ENCODE assay signal across 18 cellular contexts in the genomic region with DNA sequence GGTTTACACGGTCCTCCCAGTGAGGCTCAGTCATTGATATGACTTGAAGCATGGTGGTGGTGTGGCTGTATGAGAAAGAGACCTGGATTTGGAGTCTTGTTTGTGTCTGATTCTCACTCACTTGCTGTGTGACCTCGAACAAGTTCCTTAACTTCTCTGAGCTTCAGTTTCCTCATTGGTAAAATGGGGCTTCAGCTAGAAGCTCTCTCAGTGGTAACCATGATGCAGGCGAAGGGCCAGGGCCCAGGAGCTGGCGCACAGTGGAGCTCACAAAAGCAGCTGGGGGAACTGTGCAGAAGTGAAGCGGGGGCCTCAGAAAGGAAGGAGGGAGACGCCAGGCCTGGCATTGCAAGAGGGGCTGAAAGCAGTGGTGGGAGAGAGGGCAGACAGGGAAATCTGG.
DNase-seq lines count a peak whose midpoint lies in the region; ATAC-seq and TF ChIP-seq lines count a peak whose summit lies in the region.
"Had no signal": no experiment of that assay in that cellular context is flagged by ENCODE, and none has a peak within 500 bp of the region (broad histone marks: within the 10 kb centered on the region; RNA-seq: fewer than 3 reads in every experiment).

No MANE protein-coding gene starts in this region.

- no peaks in the 10 kb centered on the region for H3K36me3 Mint-ChIP-seq in activated T-cell treated with anti-CD3 and anti-CD28 coated beads, Interleukin-2, amount 50 U/mL, for 72 hours (ENCODE audit: insufficient read depth in 2 of 2)
- H3K36me3 Mint-ChIP-seq in activated T-helper 2 cell treated with anti-CD3 and anti-CD28 coated beads, Interferon-gamma antibody, Interleukin-2, Interleukin-4, amounts not matched to agents 10 μg/mL and 5 μg/mL and 100 μg/mL, durations not matched to agents 14 hours and 24 hours and 36 hours (ENCODE audit: low read depth), result no peaks in the 10 kb centered on the region
- no peaks in the 10 kb centered on the region for H3K36me3 Mint-ChIP-seq in neural progenitor cell

- H3K27ac ChIP-seq in KOPT-K1 (ENCODE audit: low read depth, low read length, poor library complexity, severe bottlenecking) (peak overlapping the region; percentile 99), neural progenitor cell (no peak overlapping the region)
- H3K27ac ChIP-seq: right atrium auricular region had no signal

- H3K9me3 ChIP-seq in KOPT-K1 (ENCODE audit: insufficient read depth, low read length, poor library complexity, severe bottlenecking) (no peaks in the 10 kb centered on the region), neural progenitor cell (ENCODE audit: low read depth) (no peaks in the 10 kb centered on the region)
- H3K9me3 ChIP-seq: right atrium auricular region had no signal

- H3K9ac ChIP-seq in neural progenitor cell, result no peak overlapping the region

- peak overlapping the region; percentile 42 to 81 for H3K4me3 Mint-ChIP-seq in activated T-cell treated with anti-CD3 and anti-CD28 coated beads, Interleukin-2, amount 50 U/mL, for 72 hours
- H3K4me3 Mint-ChIP-seq in activated T-helper 2 cell treated with anti-CD3 and anti-CD28 coated beads, Interferon-gamma antibody, Interleukin-2, Interleukin-4, amounts not matched to agents 10 μg/mL and 5 μg/mL and 100 μg/mL, durations not matched to agents 14 hours and 24 hours and 36 hours (ENCODE audit: low read depth), result no peak overlapping the region
- H3K4me3 Mint-ChIP-seq in neural progenitor cell, result no peak overlapping the region

- DNase-seq in activated T-cell treated with anti-CD3 and anti-CD28 coated beads, Interleukin-2, amount 50 U/mL, for 72 hours, result no peak
- DNase-seq in activated T-cell treated with anti-CD3 and anti-CD28 coated beads, Interleukin-2, amount 50 U/mL, for 1 hour, result no peak
- no peak for DNase-seq in activated T-helper 2 cell treated with anti-CD3 and anti-CD28 coated beads, Interferon-gamma antibody, Interleukin-2, Interleukin-4, amounts not matched to agents 10 μg/mL and 5 μg/mL and 100 μg/mL, durations not matched to agents 14 hours and 24 hours and 36 hours (ENCODE audit: low spot score)
- no peak for DNase-seq in neural progenitor cell (ENCODE audit: low spot score)
- no peak for DNase-seq in NCI-H345 (lab: John Stamatoyannopoulos, UW)
- no peak for DNase-seq in activated gamma-delta T cell (lab: John Stamatoyannopoulos, UW)
- DNase-seq: ACHN; activated CD4-positive, CD25-positive, alpha-beta regulatory T cell treated with anti-CD3 and anti-CD28 coated beads, Interleukin-2, amount 50 U/mL, for 72 hours; cortex of kidney; EL; erythroblast; KBM-7; NCI-H1092; NCI-H748 treated with DMSO at 0.1 percent for 48 hours; substantia nigra had no signal

- H3K27me3 Mint-ChIP-seq in activated T-cell treated with anti-CD3 and anti-CD28 coated beads, Interleukin-2, amount 50 U/mL, for 72 hours (ENCODE audit: low read depth), result no peaks in the 10 kb centered on the region
- H3K27me3 Mint-ChIP-seq in activated T-helper 2 cell treated with anti-CD3 and anti-CD28 coated beads, Interferon-gamma antibody, Interleukin-2, Interleukin-4, amounts not matched to agents 10 μg/mL and 5 μg/mL and 100 μg/mL, durations not matched to agents 14 hours and 24 hours and 36 hours (ENCODE audit: low read depth), result no peaks in the 10 kb centered on the region
- peaks cover 9% of the 10 kb centered on the region for H3K27me3 Mint-ChIP-seq in neural progenitor cell (ENCODE audit: insufficient read depth, low read depth)

- no peak for ATAC-seq in activated T-cell treated with anti-CD3 and anti-CD28 coated beads, Interleukin-2, amount 50 U/mL, for 72 hours (replicated peaks in 1 of 2)
- ATAC-seq in GM21529 (IDR thresholded peaks at IDR 0.05; ENCODE audit: unreplicated experiment), result no peak

- no peak for TF ChIP-seq CTCF in neural progenitor cell (IDR thresholded peaks at IDR 0.05)

- H3K79me2 ChIP-seq in neural progenitor cell (ENCODE audit: low read depth), result no peaks in the 10 kb centered on the region

- H3K36me3 ChIP-seq in KOPT-K1 (ENCODE audit: insufficient read depth, low read length), result no peaks in the 10 kb centered on the region
- H3K36me3 ChIP-seq in neural progenitor cell, result no peaks in the 10 kb centered on the region
- H3K36me3 ChIP-seq: right atrium auricular region had no signal

- no peak overlapping the region for H3K4me2 ChIP-seq in neural progenitor cell

- no peaks in the 10 kb centered on the region for H3K9me3 Mint-ChIP-seq in activated T-cell treated with anti-CD3 and anti-CD28 coated beads, Interleukin-2, amount 50 U/mL, for 72 hours
- H3K9me3 Mint-ChIP-seq in activated T-helper 2 cell treated with anti-CD3 and anti-CD28 coated beads, Interferon-gamma antibody, Interleukin-2, Interleukin-4, amounts not matched to agents 10 μg/mL and 5 μg/mL and 100 μg/mL, durations not matched to agents 14 hours and 24 hours and 36 hours, result no peaks in the 10 kb centered on the region
- peaks cover 4% of the 10 kb centered on the region for H3K9me3 Mint-ChIP-seq in neural progenitor cell

- H3K4me1 ChIP-seq in neural progenitor cell, result peaks cover 10% of the 10 kb centered on the region

- intact Hi-C loops in activated T-helper 2 cell treated with anti-CD3 and anti-CD28 coated beads, Interferon-gamma antibody, Interleukin-2, Interleukin-4, amounts not matched to agents 10 μg/mL and 5 μg/mL and 100 μg/mL, durations not matched to agents 14 hours and 24 hours and 36 hours (cut with micrococcal nuclease), result no loop called here

- H3K4me3 ChIP-seq in neural progenitor cell, result no peak overlapping the region
- H3K4me3 ChIP-seq: right atrium auricular region had no signal

- H4K20me1 ChIP-seq in neural progenitor cell (ENCODE audit: low read depth), result no peaks in the 10 kb centered on the region

- H3K27ac Mint-ChIP-seq in activated T-cell treated with anti-CD3 and anti-CD28 coated beads, Interleukin-2, amount 50 U/mL, for 72 hours, result peak overlapping the region; percentile 89
- peak overlapping the region; percentile 96 for H3K27ac Mint-ChIP-seq in activated T-helper 2 cell treated with anti-CD3 and anti-CD28 coated beads, Interferon-gamma antibody, Interleukin-2, Interleukin-4, amounts not matched to agents 10 μg/mL and 5 μg/mL and 100 μg/mL, durations not matched to agents 14 hours and 24 hours and 36 hours
- H3K27ac Mint-ChIP-seq in neural progenitor cell, result peak overlapping the region; percentile 71

- H3F3A ChIP-seq in neural progenitor cell (ENCODE audit: low read depth), result peaks cover 5% of the 10 kb centered on the region

- H3K4me1 Mint-ChIP-seq in activated T-cell treated with anti-CD3 and anti-CD28 coated beads, Interleukin-2, amount 50 U/mL, for 72 hours (ENCODE audit: low read depth), result peaks cover 50% of the 10 kb centered on the region
- H3K4me1 Mint-ChIP-seq in activated T-helper 2 cell treated with anti-CD3 and anti-CD28 coated beads, Interferon-gamma antibody, Interleukin-2, Interleukin-4, amounts not matched to agents 10 μg/mL and 5 μg/mL and 100 μg/mL, durations not matched to agents 14 hours and 24 hours and 36 hours (ENCODE audit: low read depth), result peaks cover 63% of the 10 kb centered on the region
- peaks cover 26% of the 10 kb centered on the region for H3K4me1 Mint-ChIP-seq in neural progenitor cell

- H3K27me3 ChIP-seq in neural progenitor cell, result no peaks in the 10 kb centered on the region
- H3K27me3 ChIP-seq: right atrium auricular region had no signal

- H2AFZ ChIP-seq in neural progenitor cell (replicated peaks), result no peak overlapping the region

Comparison
In these comparisons a context has a peak if more than half of its experiments do, and no peak if none do; other contexts are left out.
1. H3K4me3 Mint-ChIP-seq: peak in activated T-cell treated with anti-CD3 and anti-CD28 coated beads, Interleukin-2, amount 50 U/mL, for 72 hours (2 of 2); none in activated T-helper 2 cell treated with anti-CD3 and anti-CD28 coated beads, Interferon-gamma antibody, Interleukin-2, Interleukin-4, amounts not matched to agents 10 μg/mL and 5 μg/mL and 100 μg/mL, durations not matched to agents 14 hours and 24 hours and 36 hours (single experiment) and neural progenitor cell (single experiment).
2. Peak in every context shown above with its lines, with median percentiles within 50 percentile points of each other: H3K27ac Mint-ChIP-seq.